12 cellular contexts compared by ENCODE assay signal in genomic region chr1:201585901-201586300, GRCh38.
"Had no signal": no experiment of that assay in that cellular context is flagged by ENCODE, and none has a peak within 500 bp of the region (broad histone marks: within the 10 kb centered on the region; RNA-seq: fewer than 3 reads in every experiment).

No MANE protein-coding gene starts in this region.

- H3K36me3 Mint-ChIP-seq: activated naive CD8-positive, alpha-beta T cell; naive B cell had no signal

- H3K9ac ChIP-seq: parathyroid adenoma had no signal

- H3K9me3 ChIP-seq: colonic mucosa, thyroid gland, uterus had no signal

- H3K27ac Mint-ChIP-seq: activated naive CD8-positive, alpha-beta T cell; naive B cell had no signal

- H3K27ac ChIP-seq: cardiac muscle cell, colonic mucosa, parathyroid adenoma, uterus had no signal

- H3K4me3 ChIP-seq: cardiac muscle cell, colonic mucosa, thyroid gland, uterus had no signal

- H3K79me2 ChIP-seq: parathyroid adenoma had no signal

- H2AFZ ChIP-seq: parathyroid adenoma had no signal

- H3K4me1 ChIP-seq: colonic mucosa, parathyroid adenoma, uterus had no signal

- H3K4me3 Mint-ChIP-seq: activated naive CD8-positive, alpha-beta T cell had no signal

- DNase-seq: activated CD4-positive, CD25-positive, alpha-beta regulatory T cell; activated T-cell treated with anti-CD3 and anti-CD28 coated beads, Interleukin-2, amount 50 U/mL, for 1 hour; aorta; colonic mucosa; hippocampal formation; midbrain; naive B cell; thyroid gland; uterus had no signal

- H3K27me3 ChIP-seq: cardiac muscle cell, colonic mucosa, thyroid gland, uterus had no signal

- H3K36me3 ChIP-seq: cardiac muscle cell, colonic mucosa, thyroid gland, uterus had no signal
